Comparison of ENCODE assay signal across 9 cellular contexts in the genomic region with DNA sequence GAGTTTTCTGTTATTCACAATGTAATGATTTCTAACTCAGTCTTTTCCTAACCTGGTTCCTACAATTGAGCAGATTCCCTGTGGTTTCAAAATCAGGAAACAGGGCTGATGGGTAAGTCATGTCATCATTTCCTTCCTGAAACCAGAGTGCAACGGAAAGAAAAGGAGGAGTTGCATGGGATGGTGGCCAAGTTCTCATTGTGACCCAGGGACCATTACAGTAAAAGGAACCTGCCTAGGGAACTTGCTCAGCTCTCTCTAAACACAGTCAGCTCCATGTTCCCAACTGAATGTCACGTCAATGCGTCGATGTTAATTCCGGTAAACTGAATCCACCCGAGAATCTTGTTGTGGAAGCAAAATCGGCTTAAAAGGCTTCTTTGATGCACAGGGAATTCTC. TPM values are rescaled to one million over a fixed set of nuclear protein-coding genes. Genes with fewer than 3 reads are reported as not detected.
DNase-seq lines count a peak whose midpoint lies in the region; ATAC-seq and TF ChIP-seq lines count a peak whose summit lies in the region.
"Had no signal": no experiment of that assay in that cellular context is flagged by ENCODE, and none has a peak within 500 bp of the region (broad histone marks: within the 10 kb centered on the region; RNA-seq: fewer than 3 reads in every experiment).

No MANE protein-coding gene starts in this region.

- peak overlapping the region; percentile 12 for H3K4me2 ChIP-seq in Karpas-422 (ENCODE audit: low read depth, low read length, poor library complexity, severe bottlenecking)

- peak; percentile 37 for ATAC-seq in left colon

- H3K27me3 Mint-ChIP-seq in activated T-helper 1 cell treated with anti-CD3 and anti-CD28 coated beads, Interleukin-12 subunit alpha, Interleukin-12 subunit beta, Interleukin-2, Interleukin-4 antibody, amounts not matched to agents 30 ng/mL and 10 ng/mL and 1 ng/mL, durations not matched to agents 14 hours and 24 hours and 36 hours (ENCODE audit: insufficient read depth) = peaks cover 13% of the 10 kb centered on the region
- H3K27me3 Mint-ChIP-seq in type B pancreatic cell = peaks cover 45% of the 10 kb centered on the region

- TF ChIP-seq POLR2A in thyroid gland (IDR thresholded peaks at IDR 0.05) = no peak

- peak overlapping the region; percentile 39 for H3K4me3 Mint-ChIP-seq in activated T-helper 1 cell treated with anti-CD3 and anti-CD28 coated beads, Interleukin-12 subunit alpha, Interleukin-12 subunit beta, Interleukin-2, Interleukin-4 antibody, amounts not matched to agents 30 ng/mL and 10 ng/mL and 1 ng/mL, durations not matched to agents 14 hours and 24 hours and 36 hours
- H3K4me3 Mint-ChIP-seq in type B pancreatic cell = no peak overlapping the region

- TF ChIP-seq CTCF in thyroid gland (IDR thresholded peaks at IDR 0.05) (no peak), GM20000 (IDR thresholded peaks at IDR 0.05; ENCODE audit: extremely low read depth, missing control alignments) (no peak), type B pancreatic cell (conservative IDR thresholded peaks at IDR 0.05) (no peak)

- H3K4me1 Mint-ChIP-seq in activated T-helper 1 cell treated with anti-CD3 and anti-CD28 coated beads, Interleukin-12 subunit alpha, Interleukin-12 subunit beta, Interleukin-2, Interleukin-4 antibody, amounts not matched to agents 30 ng/mL and 10 ng/mL and 1 ng/mL, durations not matched to agents 14 hours and 24 hours and 36 hours (ENCODE audit: low read depth) = peaks cover 5% of the 10 kb centered on the region
- H3K4me1 Mint-ChIP-seq in type B pancreatic cell (ENCODE audit: unreplicated experiment) = peaks cover 4% of the 10 kb centered on the region

- H3K27me3 ChIP-seq in Karpas-422 (ENCODE audit: low read length) (no peaks in the 10 kb centered on the region), thyroid gland (no peaks in the 10 kb centered on the region)

- H3K9me3 ChIP-seq in Karpas-422 (ENCODE audit: low read length) (no peaks in the 10 kb centered on the region), thyroid gland (no peaks in the 10 kb centered on the region)

- intact Hi-C loops in activated T-helper 1 cell treated with anti-CD3 and anti-CD28 coated beads, Interleukin-12 subunit alpha, Interleukin-12 subunit beta, Interleukin-2, Interleukin-4 antibody, amounts not matched to agents 30 ng/mL and 10 ng/mL and 1 ng/mL, durations not matched to agents 14 hours and 24 hours and 36 hours (cut with micrococcal nuclease) = no loop called here
- intact Hi-C loops in left colon (cut with DNase I, micrococcal nuclease) = no loop called here
- intact Hi-C loops in thyroid gland (cut with DNase I) = loop anchor here (5.0 to 10.0 kb wide), 2 partner anchors 67 to 165 kb away; a partner anchor contains a TSS

- no peaks in the 10 kb centered on the region for H3K9me3 Mint-ChIP-seq in activated T-helper 1 cell treated with anti-CD3 and anti-CD28 coated beads, Interleukin-12 subunit alpha, Interleukin-12 subunit beta, Interleukin-2, Interleukin-4 antibody, amounts not matched to agents 30 ng/mL and 10 ng/mL and 1 ng/mL, durations not matched to agents 14 hours and 24 hours and 36 hours
- no peaks in the 10 kb centered on the region for H3K9me3 Mint-ChIP-seq in type B pancreatic cell
- H3K9me3 Mint-ChIP-seq: nephron progenitor cell; stimulated activated naive CD8-positive, alpha-beta T cell treated with anti-CD3 and anti-CD28 coated beads, Interleukin-15, Interleukin-2, amounts not matched to agents 100 ng/mL and 50 ng/mL, for 24 hours had no signal

- H3K36me3 ChIP-seq in Karpas-422 (ENCODE audit: insufficient read depth, low read length) (no peaks in the 10 kb centered on the region), thyroid gland (no peaks in the 10 kb centered on the region)

- H2AFZ ChIP-seq in Karpas-422 (ENCODE audit: low read length) = no peak overlapping the region

- no peak overlapping the region for H3K27ac Mint-ChIP-seq in activated T-helper 1 cell treated with anti-CD3 and anti-CD28 coated beads, Interleukin-12 subunit alpha, Interleukin-12 subunit beta, Interleukin-2, Interleukin-4 antibody, amounts not matched to agents 30 ng/mL and 10 ng/mL and 1 ng/mL, durations not matched to agents 14 hours and 24 hours and 36 hours
- H3K27ac Mint-ChIP-seq in type B pancreatic cell = no peak overlapping the region
- H3K27ac Mint-ChIP-seq: nephron progenitor cell; stimulated activated naive CD8-positive, alpha-beta T cell treated with anti-CD3 and anti-CD28 coated beads, Interleukin-15, Interleukin-2, amounts not matched to agents 100 ng/mL and 50 ng/mL, for 24 hours had no signal

- H3K27ac ChIP-seq in Karpas-422 (ENCODE audit: low read length) (no peak overlapping the region), thyroid gland (peak overlapping the region; percentile 11 to 69 (median 47))

- H3K36me3 Mint-ChIP-seq in activated T-helper 1 cell treated with anti-CD3 and anti-CD28 coated beads, Interleukin-12 subunit alpha, Interleukin-12 subunit beta, Interleukin-2, Interleukin-4 antibody, amounts not matched to agents 30 ng/mL and 10 ng/mL and 1 ng/mL, durations not matched to agents 14 hours and 24 hours and 36 hours (ENCODE audit: low read depth) = no peaks in the 10 kb centered on the region
- H3K36me3 Mint-ChIP-seq in type B pancreatic cell = no peaks in the 10 kb centered on the region

- DNase-seq in Karpas-422 (no peak), left colon (peak in 1 of 2 donors; percentile 12), thyroid gland (peak; percentile 22 to 34), GM20000 (ENCODE audit: low spot score) (no peak), type B pancreatic cell (ENCODE audit: extremely low spot score, unreplicated experiment) (no peak), midbrain (lab: John Stamatoyannopoulos, UW) (no peak)
- DNase-seq in activated T-helper 1 cell treated with anti-CD3 and anti-CD28 coated beads, Interleukin-12 subunit alpha, Interleukin-12 subunit beta, Interleukin-2, Interleukin-4 antibody, amounts not matched to agents 30 ng/mL and 10 ng/mL and 1 ng/mL, durations not matched to agents 14 hours and 24 hours and 36 hours (ENCODE audit: low spot score) = no peak

- H3K4me3 ChIP-seq in Karpas-422 (ENCODE audit: low read length) (no peak overlapping the region), thyroid gland (replicated peaks in 1 of 3) (no peak overlapping the region)

- H4K20me1 ChIP-seq in Karpas-422 (ENCODE audit: insufficient read depth, low read depth, low read length) = no peaks in the 10 kb centered on the region

- H3K4me1 ChIP-seq in Karpas-422 (ENCODE audit: low read length) = peaks cover 32% of the 10 kb centered on the region
- H3K4me1 ChIP-seq in thyroid gland = peaks cover 5 to 33% of the 10 kb centered on the region in 2 donors

- H3K79me2 ChIP-seq in Karpas-422 (ENCODE audit: low read length) = no peaks in the 10 kb centered on the region

- 74 to 80% methylated on average over 7 of the region's 7 CpGs for WGBS in thyroid gland, 2 donors

- H3K9me2 ChIP-seq in Karpas-422 (replicated peaks; ENCODE audit: insufficient read depth, low read length) = no peaks in the 10 kb centered on the region

- no peak overlapping the region for H3K9ac ChIP-seq in Karpas-422 (ENCODE audit: low read length)

RNA-seq across cellular contexts. Expression of a gene that starts 51.2 kb away (rescaled TPM):
- not detected in 2 replicates for total RNA-seq in Karpas-422 (2014; rRNA removed; shearing (Covaris generic); ENCODE audit: low replicate concordance)
- total RNA-seq in activated T-helper 1 cell treated with anti-CD3 and anti-CD28 coated beads, Interleukin-12 subunit alpha, Interleukin-12 subunit beta, Interleukin-2, Interleukin-4 antibody, amounts not matched to agents 30 ng/mL and 10 ng/mL and 1 ng/mL, durations not matched to agents 14 hours and 24 hours and 36 hours = not detected in 2 replicates
- total RNA-seq in left colon (under 1 TPM; 0.12 to 0.53 TPM), thyroid gland (1 to 10 TPM in 3 of 4 donors, under 1 TPM in 1; 0.45 to 3.7 (median 2.2) TPM), type B pancreatic cell (ENCODE audit: low replicate concordance) (1.1 and 5.4 TPM in 2 replicates)

Comparison
In these comparisons a context has a peak if more than half of its experiments do, and no peak if none do; other contexts are left out.
1. DNase-seq: peak in thyroid gland (2 of 2); none in Karpas-422 (single experiment), activated T-helper 1 cell treated with anti-CD3 and anti-CD28 coated beads, Interleukin-12 subunit alpha, Interleukin-12 subunit beta, Interleukin-2, Interleukin-4 antibody, amounts not matched to agents 30 ng/mL and 10 ng/mL and 1 ng/mL, durations not matched to agents 14 hours and 24 hours and 36 hours (single experiment), GM20000 (single experiment), type B pancreatic cell (single experiment) and midbrain (single experiment).